18 cellular contexts compared by ENCODE assay signal in genomic region chr20:34984756-34985261, GRCh38. TPM values are rescaled to one million over a fixed set of nuclear protein-coding genes. Genes with fewer than 3 reads are reported as not detected.
A peak's percentile ranks its signal among the peaks of the same experiment; 100 is the strongest.
DNase-seq lines count a peak whose midpoint lies in the region; ATAC-seq and TF ChIP-seq lines count a peak whose summit lies in the region.
"Had no signal": no experiment of that assay in that cellular context is flagged by ENCODE, and none has a peak within 500 bp of the region (broad histone marks: within the 10 kb centered on the region; RNA-seq: fewer than 3 reads in every experiment).

No MANE protein-coding gene starts in this region.

- peaks cover 68% of the 10 kb centered on the region in 2 experiments for H3K4me1 Mint-ChIP-seq in H9
- H3K4me1 Mint-ChIP-seq: activated naive CD4-positive, alpha-beta T cell treated with anti-CD3 and anti-CD28 coated beads, Interleukin-2, amount 50 U/mL, for 24 hours had no signal

- no peak overlapping the region for H4K91ac ChIP-seq in H9 (ENCODE audit: insufficient read length, low read depth, low read length)

- H3K9me3 Mint-ChIP-seq in H9 = peaks cover 0 to 6% of the 10 kb centered on the region in 2 experiments; a peak in 2 of 5 replicates
- H3K9me3 Mint-ChIP-seq: activated CD4-positive, alpha-beta memory T cell treated with anti-CD3 and anti-CD28 coated beads for 36 hours; activated naive CD4-positive, alpha-beta T cell treated with anti-CD3 and anti-CD28 coated beads, Interleukin-2, amount 50 U/mL, for 24 hours; activated T-cell treated with anti-CD3 and anti-CD28 coated beads, Interleukin-2, amount 50 U/mL, for 24 hours had no signal

- H3K79me1 ChIP-seq in H9 (ENCODE audit: insufficient read depth, low read depth, low read length, poor library complexity, severe bottlenecking) = no peaks in the 10 kb centered on the region

- no peak overlapping the region for H3K23ac ChIP-seq in H9 (ENCODE audit: insufficient read length, low read depth, low read length)

- no peak overlapping the region for H4K8ac ChIP-seq in H9 (replicated peaks; ENCODE audit: insufficient read length, low read depth, low read length)

- peak overlapping the region in 1 of 2 experiments; percentile 64; a peak in 3 of 5 replicates for H3K4me3 Mint-ChIP-seq in H9
- H3K4me3 Mint-ChIP-seq: activated CD4-positive, alpha-beta memory T cell treated with anti-CD3 and anti-CD28 coated beads for 36 hours; activated naive CD4-positive, alpha-beta T cell treated with anti-CD3 and anti-CD28 coated beads, Interleukin-2, amount 50 U/mL, for 24 hours; activated T-cell treated with anti-CD3 and anti-CD28 coated beads, Interleukin-2, amount 50 U/mL, for 24 hours had no signal

- TF ChIP-seq CTCF in RWPE2 (IDR thresholded peaks at IDR 0.05; ENCODE audit: poor library complexity, severe bottlenecking) (no peak), H9 (conservative IDR thresholded peaks at IDR 0.05) (no peak)

- H2BK5ac ChIP-seq in H9 (ENCODE audit: insufficient read length, low read length) = no peak overlapping the region

- H3K4me3 ChIP-seq in H7 (ENCODE audit: insufficient read depth, low read depth, low read length) (no peak overlapping the region), RWPE2 (ENCODE audit: severe bottlenecking) (no peak overlapping the region), skeletal muscle tissue (ENCODE audit: low read length in 3 of 3) (no peak overlapping the region)
- H3K4me3 ChIP-seq: GM12878 had no signal

- no peak overlapping the region for H2AFZ ChIP-seq in H9 (ENCODE audit: low read length)

- H3K4me1 ChIP-seq in RWPE2 (ENCODE audit: insufficient read depth, poor library complexity, severe bottlenecking) (no peaks in the 10 kb centered on the region), skeletal muscle tissue (ENCODE audit: control insufficient read depth in 3 of 3, insufficient read depth in 3 of 3, low read length in 3 of 3) (peaks cover 37 to 85% (median 78%) of the 10 kb centered on the region in 3 donors), H9 (ENCODE audit: insufficient read depth, low read length) (peaks cover 3% of the 10 kb centered on the region; the same call in 1 of the 2 replicates)

- H3K56ac ChIP-seq in H9 (ENCODE audit: insufficient read length, low read depth, low read length) = no peak overlapping the region

- no peak overlapping the region for H3T11ph ChIP-seq in H9 (ENCODE audit: low read length)

- H3K9me3 ChIP-seq in RWPE2 (ENCODE audit: severe bottlenecking) (no peaks in the 10 kb centered on the region), skeletal muscle tissue (ENCODE audit: control insufficient read depth in 3 of 3, low read length in 3 of 3) (no peaks in the 10 kb centered on the region), H9 (ENCODE audit: control insufficient read depth, low read depth, low read length) (no peaks in the 10 kb centered on the region)
- H3K9me3 ChIP-seq: neutrophil had no signal

- H3K18ac ChIP-seq in H9 (ENCODE audit: insufficient read length, low read depth, low read length) = no peak overlapping the region

- intact Hi-C loops in left ventricle myocardium superior (cut with micrococcal nuclease) = no loop called here
- intact Hi-C loops in left colon (cut with DNase I, micrococcal nuclease) = no loop called here

- WGBS in H9 (ENCODE audit: extremely low coverage, insufficient read length, low lambda C conversion rate) = no CpG with 5 or more reads among the region's 18 CpGs

- H3K79me2 ChIP-seq in H9 (ENCODE audit: insufficient read depth, low read length) = no peaks in the 10 kb centered on the region

- no peaks in the 10 kb centered on the region for H3K36me3 ChIP-seq in H7 (replicated peaks; ENCODE audit: control insufficient read depth, insufficient read depth, low read length)
- no peaks in the 10 kb centered on the region for H3K36me3 ChIP-seq in RWPE2 (ENCODE audit: low read depth)
- H3K36me3 ChIP-seq in skeletal muscle tissue (ENCODE audit: control insufficient read depth in 3 of 3, insufficient read depth in 3 of 3, low read length in 3 of 3) = peaks cover 4 to 51% (median 11%) of the 10 kb centered on the region in 3 donors

- no peak overlapping the region for H2BK15ac ChIP-seq in H9 (ENCODE audit: low read depth, low read length)

- no peaks in the 10 kb centered on the region for H4K20me1 ChIP-seq in H9 (ENCODE audit: control insufficient read depth, insufficient read depth, insufficient read length)

- H2BK12ac ChIP-seq in H9 (ENCODE audit: insufficient read length, low read depth, low read length) = no peak overlapping the region

- no peaks in the 10 kb centered on the region for H3K36me3 Mint-ChIP-seq in H9 (ENCODE audit: insufficient read depth in 1 of 3, low read depth in 3 of 3)
- H3K36me3 Mint-ChIP-seq: activated CD4-positive, alpha-beta memory T cell treated with anti-CD3 and anti-CD28 coated beads for 36 hours; activated naive CD4-positive, alpha-beta T cell treated with anti-CD3 and anti-CD28 coated beads, Interleukin-2, amount 50 U/mL, for 24 hours had no signal

- H3K23me2 ChIP-seq in H9 (ENCODE audit: insufficient read length, low read depth, low read length, poor library complexity, severe bottlenecking) = no peaks in the 10 kb centered on the region

- H3K27me3 ChIP-seq in H7 (ENCODE audit: control insufficient read depth, insufficient read depth, low read length) = peaks cover 3% of the 10 kb centered on the region; the same call in 1 of the 2 replicates
- no peaks in the 10 kb centered on the region for H3K27me3 ChIP-seq in RWPE2 (ENCODE audit: insufficient read depth, poor library complexity, severe bottlenecking)
- peaks cover 10 to 17% (median 11%) of the 10 kb centered on the region in 3 donors for H3K27me3 ChIP-seq in skeletal muscle tissue (ENCODE audit: control insufficient read depth in 3 of 3, insufficient read depth in 3 of 3, low read length in 3 of 3)
- H3K27me3 ChIP-seq in H9 (ENCODE audit: insufficient read depth, low read length) = no peaks in the 10 kb centered on the region

- H2BK120ac ChIP-seq in H9 (ENCODE audit: low read depth, low read length, poor library complexity, severe bottlenecking) = no peak overlapping the region

- peak; percentile 72 for DNase-seq in H7
- peak; percentile 83 for DNase-seq in RWPE2 (ENCODE audit: low spot score)
- peak; percentile 65 for DNase-seq in left ventricle myocardium superior
- DNase-seq in left colon = no peak
- no peak for DNase-seq in H9
- DNase-seq: activated CD4-positive, alpha-beta memory T cell treated with anti-CD3 and anti-CD28 coated beads for 36 hours; activated T-cell treated with anti-CD3 and anti-CD28 coated beads, Interleukin-2, amount 50 U/mL, for 24 hours; midbrain; NCI-H2029; NCI-H446; SIG-M5 had no signal

- no peak overlapping the region for H3K4ac ChIP-seq in H9 (ENCODE audit: low read depth, low read length)

- peaks cover 87% of the 10 kb centered on the region for H3K27me3 Mint-ChIP-seq in H9 (ENCODE audit: low read depth)
- H3K27me3 Mint-ChIP-seq: activated naive CD4-positive, alpha-beta T cell treated with anti-CD3 and anti-CD28 coated beads, Interleukin-2, amount 50 U/mL, for 24 hours had no signal

- H3K9ac ChIP-seq in skeletal muscle tissue (ENCODE audit: low read depth in 1 of 3, low read length in 3 of 3) (peak overlapping the region in 1 of 3 donors; percentile 74), H9 (ENCODE audit: extremely low read depth, insufficient read length, low read length) (no peak overlapping the region)

- no peak overlapping the region for H2AK5ac ChIP-seq in H9 (ENCODE audit: insufficient read length, low read length)

- no peak overlapping the region for H2BK20ac ChIP-seq in H9 (ENCODE audit: low read depth, low read length, poor library complexity, severe bottlenecking)

- no peak overlapping the region for H3K27ac ChIP-seq in RWPE2 (ENCODE audit: poor library complexity, severe bottlenecking)
- peak overlapping the region; percentile 25 for H3K27ac ChIP-seq in skeletal muscle tissue (ENCODE audit: low read depth, low read length)
- no peak overlapping the region for H3K27ac ChIP-seq in H9 (ENCODE audit: insufficient read length, low read depth, low read length)
- H3K27ac ChIP-seq: neutrophil had no signal

- H3K14ac ChIP-seq in H9 (ENCODE audit: insufficient read depth, low read length) = no peak overlapping the region

- no peak overlapping the region for H3K4me2 ChIP-seq in H9 (ENCODE audit: insufficient read depth, insufficient read length, low read length)

- H3K27ac Mint-ChIP-seq in H9 = peak overlapping the region in 1 of 3 experiments; percentile 27; a peak in 1 of 7 replicates
- H3K27ac Mint-ChIP-seq: activated CD4-positive, alpha-beta memory T cell treated with anti-CD3 and anti-CD28 coated beads for 36 hours; activated naive CD4-positive, alpha-beta T cell treated with anti-CD3 and anti-CD28 coated beads, Interleukin-2, amount 50 U/mL, for 24 hours; activated T-cell treated with anti-CD3 and anti-CD28 coated beads, Interleukin-2, amount 50 U/mL, for 24 hours had no signal

- no peak overlapping the region for H4K5ac ChIP-seq in H9 (ENCODE audit: insufficient read length, low read depth, low read length)

- ATAC-seq in RWPE2 (ENCODE audit: low read depth) (peak; percentile 16; the same call in 1 of the 3 replicates), left ventricle myocardium superior (peak; percentile 16), GM18502 (IDR thresholded peaks at IDR 0.05; ENCODE audit: poor library complexity, unreplicated experiment) (no peak), left colon (no peak)
- ATAC-seq: GM12878, sciatic nerve had no signal

RNA-seq across cellular contexts. Expression of gene MYH7B, which starts 29.1 kb away (rescaled TPM):
- total RNA-seq in H7 (2014; rRNA removed; shearing (Covaris generic)) = 0.10 and 0.18 TPM in 2 replicates
- 297 TPM for total RNA-seq in left ventricle myocardium superior
- 19.3 TPM for total RNA-seq in skeletal muscle tissue
- 1 to 10 TPM; 1.2 to 1.3 TPM for total RNA-seq in left colon
- total RNA-seq in H9 (2021) = 0.22 and 0.42 TPM in 2 replicates
- total RNA-seq: fibroblast of villous mesenchyme had no signal

RNA-seq across cellular contexts. Expression of gene GSS, which starts 29.2 kb away (rescaled TPM):
- total RNA-seq in H7 (2014; rRNA removed; shearing (Covaris generic)) = 72.2 and 75.2 TPM in 2 replicates
- 18.6 TPM for total RNA-seq in left ventricle myocardium superior
- 18.3 TPM for total RNA-seq in skeletal muscle tissue
- 100 to 1,000 TPM in 1 of 2 donors, 10 to 100 TPM in 1; 72.5 to 112 TPM for total RNA-seq in left colon
- total RNA-seq in H9 (2021) = 48.5 and 53.0 TPM in 2 replicates

Comparison
In these comparisons a context has a peak if more than half of its experiments do, and no peak if none do; other contexts are left out.
1. DNase-seq: peak in H7 (single experiment), RWPE2 (single experiment) and left ventricle myocardium superior (single experiment); none in left colon (0 of 2) and H9 (single experiment).
2. ATAC-seq: peak in RWPE2 (single experiment) and left ventricle myocardium superior (single experiment); none in GM18502 (single experiment) and left colon (single experiment).
3. RNA of gene MYH7B, which starts 29.1 kb away (total RNA-seq): 297 TPM in left ventricle myocardium superior (single experiment); 19.3 TPM in skeletal muscle tissue (single experiment), 1.2 to 1.3 TPM in left colon, 0.22 to 0.42 TPM in H9 and 0.10 to 0.18 TPM in H7; every median in the first group is over 10 times any median in the second.